ENCODE assay signal across 10 cellular contexts in the genomic region with DNA sequence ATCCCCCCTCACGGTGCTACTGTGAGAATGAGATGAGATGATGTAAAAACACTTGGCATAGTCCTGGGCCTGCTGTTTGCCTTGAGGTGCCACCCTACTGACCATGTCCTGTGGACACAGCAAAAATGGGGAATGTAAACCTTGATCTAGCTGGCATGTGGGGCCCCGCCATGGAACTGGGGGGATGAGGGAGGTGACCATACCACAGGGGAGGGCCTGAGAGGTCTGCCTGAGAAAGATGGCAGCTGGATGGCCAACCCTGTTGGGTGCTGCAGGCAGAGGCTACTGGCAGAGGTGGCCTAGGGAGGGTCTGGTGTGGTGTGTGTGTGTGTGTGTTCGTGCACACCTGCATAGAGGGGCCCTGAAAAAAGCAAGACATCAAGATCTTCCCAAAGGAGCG. TPM values are rescaled to one million over a fixed set of nuclear protein-coding genes. Genes with fewer than 3 reads are reported as not detected.
A peak's percentile ranks its signal among the peaks of the same experiment; 100 is the strongest.
DNase-seq lines count a peak whose midpoint lies in the region; ATAC-seq and TF ChIP-seq lines count a peak whose summit lies in the region.
"Had no signal": no experiment of that assay in that cellular context is flagged by ENCODE, and none has a peak within 500 bp of the region (broad histone marks: within the 10 kb centered on the region; RNA-seq: fewer than 3 reads in every experiment).

No MANE protein-coding gene starts in this region.

- peak overlapping the region; percentile 99; the same call in 1 of the 2 replicates for H2AFZ ChIP-seq in GM23338
- H2AFZ ChIP-seq in OCI-LY7 (ENCODE audit: low read length): no peak overlapping the region

- peaks cover 27% of the 10 kb centered on the region for H3K27me3 Mint-ChIP-seq in GM23338 (ENCODE audit: insufficient read depth, low read depth, poor library complexity)
- H3K27me3 Mint-ChIP-seq in activated T-helper 17 cell treated with anti-CD3 and anti-CD28 coated beads, Interleukin-2, amount 50 U/mL, for 72 hours: peaks cover 52% of the 10 kb centered on the region
- no peaks in the 10 kb centered on the region for H3K27me3 Mint-ChIP-seq in memory B cell

- POLR2A ChIA-PET in OCI-LY7 (lab: Charles Lee): no interaction called here

- TF ChIP-seq POLR2A in stomach (IDR thresholded peaks at IDR 0.05): no peak

- intact Hi-C loops in stomach (cut with DNase I; ENCODE audit: low total_unique reads) (no loop called here), dorsolateral prefrontal cortex (cut with DNase I) (no loop called here), OCI-LY7 (cut with micrococcal nuclease; ENCODE audit: unreplicated experiment) (no loop called here)

- H3K27ac ChIP-seq in GM23338 (ENCODE audit: low read depth) (no peak overlapping the region), stomach (peak overlapping the region in 4 of 5 donors; percentile 82 to 90 (median 86)), dorsolateral prefrontal cortex (peak overlapping the region in 5 of 59 donors; percentile 80 to 88 (median 82)), OCI-LY7 (ENCODE audit: low read depth, low read length, poor library complexity, severe bottlenecking) (no peak overlapping the region)
- H3K27ac ChIP-seq: cardiac muscle cell had no signal

- H3K4me2 ChIP-seq in GM23338: peak overlapping the region; percentile 98
- no peak overlapping the region for H3K4me2 ChIP-seq in OCI-LY7 (ENCODE audit: low read length)

- H3K79me2 ChIP-seq in GM23338 (replicated peaks; ENCODE audit: insufficient read depth) (no peaks in the 10 kb centered on the region), OCI-LY7 (ENCODE audit: insufficient read depth, low read depth, low read length) (no peaks in the 10 kb centered on the region)

- H3K4me3 ChIP-seq in GM23338 (peak overlapping the region; percentile 89), stomach (peak overlapping the region; percentile 55 to 63 (median 60)), dorsolateral prefrontal cortex (peak overlapping the region in 20 of 59 donors; percentile 42 to 66 (median 58)), OCI-LY7 (ENCODE audit: low read depth, low read length, poor library complexity, severe bottlenecking) (no peak overlapping the region)

- H3K9me3 Mint-ChIP-seq in GM23338: no peaks in the 10 kb centered on the region; the same call in 2 of the 3 replicates
- no peaks in the 10 kb centered on the region for H3K9me3 Mint-ChIP-seq in activated T-helper 17 cell treated with anti-CD3 and anti-CD28 coated beads, Interleukin-2, amount 50 U/mL, for 72 hours
- no peaks in the 10 kb centered on the region for H3K9me3 Mint-ChIP-seq in memory B cell

- H4K20me1 ChIP-seq in GM23338 (replicated peaks; ENCODE audit: insufficient read depth) (no peaks in the 10 kb centered on the region), OCI-LY7 (ENCODE audit: insufficient read depth, low read length) (no peaks in the 10 kb centered on the region)

- H3K4me3 Mint-ChIP-seq in GM23338: peak overlapping the region; percentile 83
- H3K4me3 Mint-ChIP-seq in activated T-helper 17 cell treated with anti-CD3 and anti-CD28 coated beads, Interleukin-2, amount 50 U/mL, for 72 hours: peak overlapping the region; percentile 71
- H3K4me3 Mint-ChIP-seq in memory B cell: peak overlapping the region; percentile 85

- H3K9me3 ChIP-seq in stomach (no peaks in the 10 kb centered on the region), OCI-LY7 (ENCODE audit: low read length) (no peaks in the 10 kb centered on the region)

- no peak for ATAC-seq in GM23338
- ATAC-seq in activated T-helper 17 cell treated with anti-CD3 and anti-CD28 coated beads, Interleukin-2, amount 50 U/mL, for 72 hours (replicated peaks): no peak
- no peak for ATAC-seq in memory B cell (ENCODE audit: low read depth)

- H3K36me3 ChIP-seq in GM23338 (ENCODE audit: insufficient read depth) (no peaks in the 10 kb centered on the region), stomach (no peaks in the 10 kb centered on the region), OCI-LY7 (ENCODE audit: insufficient read depth, low read length) (no peaks in the 10 kb centered on the region)
- H3K36me3 ChIP-seq: cardiac muscle cell had no signal

- H3K36me3 Mint-ChIP-seq in GM23338 (ENCODE audit: low read depth): no peaks in the 10 kb centered on the region; the same call in 2 of the 3 replicates
- peaks cover 7% of the 10 kb centered on the region for H3K36me3 Mint-ChIP-seq in activated T-helper 17 cell treated with anti-CD3 and anti-CD28 coated beads, Interleukin-2, amount 50 U/mL, for 72 hours (ENCODE audit: low read depth)
- no peaks in the 10 kb centered on the region for H3K36me3 Mint-ChIP-seq in memory B cell

- peaks cover 13% of the 10 kb centered on the region for H3F3A ChIP-seq in GM23338 (replicated peaks; ENCODE audit: low read depth)

- CTCF ChIA-PET in OCI-LY7 (lab: Charles Lee; ENCODE audit: unreplicated experiment): no interaction called here

- H3K27ac Mint-ChIP-seq in GM23338 (no peak overlapping the region), memory B cell (peak overlapping the region; percentile 87)
- no peak overlapping the region for H3K27ac Mint-ChIP-seq in activated T-helper 17 cell treated with anti-CD3 and anti-CD28 coated beads, Interleukin-2, amount 50 U/mL, for 72 hours

- TF ChIP-seq EP300 in stomach (IDR thresholded peaks at IDR 0.05): no peak

- H3K4me1 ChIP-seq in GM23338 (ENCODE audit: insufficient read depth): peaks cover 17% of the 10 kb centered on the region
- peaks cover 10 to 55% (median 39%) of the 10 kb centered on the region in 4 donors for H3K4me1 ChIP-seq in stomach
- no peaks in the 10 kb centered on the region for H3K4me1 ChIP-seq in OCI-LY7 (ENCODE audit: insufficient read depth, low read length, poor library complexity, severe bottlenecking)

- DNase-seq in GM23338 (ENCODE audit: low spot score) (no peak), memory B cell (ENCODE audit: low spot score in 2 of 2) (no peak), stomach (no peak), NCI-H1930 (lab: John Stamatoyannopoulos, UW) (no peak), dorsolateral prefrontal cortex (no peak), OCI-LY7 (ENCODE audit: low spot score) (no peak)
- DNase-seq: stimulated activated CD8-positive, alpha-beta memory T cell treated with anti-CD3 and anti-CD28 coated beads, Interleukin-4, amount 100 ng/mL, for 48 hours had no signal

- BruUV-seq in OCI-LY7 (replicated peaks; lab: Mats Ljungman, UMichigan): no TSS peak

- 69 to 81% (median 70%) methylated on average over 4 of the region's 4 CpGs for WGBS in stomach, 5 donors

- H3K27me3 ChIP-seq in GM23338 (ENCODE audit: insufficient read depth) (peaks cover 33% of the 10 kb centered on the region), stomach (peaks cover 0 to 14% (median 13%) of the 10 kb centered on the region in 3 donors), dorsolateral prefrontal cortex (no peaks in the 10 kb centered on the region)

- TF ChIP-seq CTCF in GM23338 (conservative IDR thresholded peaks at IDR 0.05; ENCODE audit: low read depth in 2 of 2) (no peak), stomach (IDR thresholded peaks at IDR 0.05) (no peak), dorsolateral prefrontal cortex (IDR thresholded peaks at IDR 0.05 in 54 of 56, conservative IDR thresholded peaks at IDR 0.05 in 2 of 56; ENCODE audit: low read depth in 1 of 56, partially characterized antibody in 56 of 56) (no peak), OCI-LY7 (conservative IDR thresholded peaks at IDR 0.05; ENCODE audit: low read length) (no peak)

- H3K4me1 Mint-ChIP-seq in GM23338: peaks cover 32% of the 10 kb centered on the region
- peaks cover 22% of the 10 kb centered on the region for H3K4me1 Mint-ChIP-seq in activated T-helper 17 cell treated with anti-CD3 and anti-CD28 coated beads, Interleukin-2, amount 50 U/mL, for 72 hours
- H3K4me1 Mint-ChIP-seq in memory B cell: peaks cover 41% of the 10 kb centered on the region

- H3K9me2 ChIP-seq in GM23338 (ENCODE audit: insufficient read depth) (0 out of 2 replicates have a peak, but pooled peaks cover 3% of the 10 kb centered on the region), OCI-LY7 (ENCODE audit: insufficient read depth, low read length) (no peaks in the 10 kb centered on the region)

TF ChIP-seq in GM23338, 12 proteins besides CTCF, POLR2A, EP300 and RAD21:
- TF ChIP-seq ZNF331 (CRISPR knock-in tag; IDR thresholded peaks at IDR 0.05; ENCODE audit: low read depth) (no peak), ZNF114 (CRISPR knock-in tag; IDR thresholded peaks at IDR 0.05) (no peak), JUNB (IDR thresholded peaks at IDR 0.05; ENCODE audit: unreplicated experiment) (no peak), NANOG (IDR thresholded peaks at IDR 0.05; ENCODE audit: borderline replicate concordance) (no peak), EZH2 (IDR thresholded peaks at IDR 0.05; ENCODE audit: low read depth, unreplicated experiment) (no peak)
- TF ChIP-seq, protein P1, sequence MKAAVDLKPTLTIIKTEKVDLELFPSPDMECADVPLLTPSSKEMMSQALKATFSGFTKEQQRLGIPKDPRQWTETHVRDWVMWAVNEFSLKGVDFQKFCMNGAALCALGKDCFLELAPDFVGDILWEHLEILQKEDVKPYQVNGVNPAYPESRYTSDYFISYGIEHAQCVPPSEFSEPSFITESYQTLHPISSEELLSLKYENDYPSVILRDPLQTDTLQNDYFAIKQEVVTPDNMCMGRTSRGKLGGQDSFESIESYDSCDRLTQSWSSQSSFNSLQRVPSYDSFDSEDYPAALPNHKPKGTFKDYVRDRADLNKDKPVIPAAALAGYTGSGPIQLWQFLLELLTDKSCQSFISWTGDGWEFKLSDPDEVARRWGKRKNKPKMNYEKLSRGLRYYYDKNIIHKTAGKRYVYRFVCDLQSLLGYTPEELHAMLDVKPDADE (IDR thresholded peaks at IDR 0.05): no peak

RNA-seq across cellular contexts. Expression of gene HAAO, which starts 0.8 kb away (rescaled TPM):
- total RNA-seq in GM23338 (2014; rRNA removed; shearing (Covaris generic)): 0.97 and 2.6 TPM in 2 replicates
- polyA plus RNA-seq in GM23338 (2016; fragmentation: Nextera tagmentation; extraction: Ambion mirVana) (2.4 and 3.2 TPM in 2 replicates), stomach (10 to 100 TPM in 2 of 3 donors, 1 to 10 TPM in 1; 4.0 to 23.5 (median 22.8) TPM)
- under 1 TPM; 0.98 to 0.99 TPM for total RNA-seq in activated T-helper 17 cell treated with anti-CD3 and anti-CD28 coated beads, Interleukin-2, amount 50 U/mL, for 72 hours
- total RNA-seq in stomach (10 to 100 TPM in 1 of 5 donors, 1 to 10 TPM in 1, under 1 TPM in 1, not detected in 2; 0.89 to 18.5 (median 6.8) TPM), dorsolateral prefrontal cortex (1 to 10 TPM in 116 of 120 experiments, under 1 TPM in 4; 0.65 to 6.9 (median 2.5) TPM), OCI-LY7 (2022) (not detected in 2 replicates)
- total RNA-seq in OCI-LY7 (2014; rRNA removed; shearing (Covaris generic)): not detected in 2 replicates
- total RNA-seq: G401 had no signal

RNA-seq across cellular contexts. Expression of gene OXER1, which starts 27.7 kb away (rescaled TPM):
- 0.31 and 0.69 TPM in 2 replicates for total RNA-seq in GM23338 (2014; rRNA removed; shearing (Covaris generic))
- polyA plus RNA-seq in GM23338 (2016; fragmentation: Nextera tagmentation; extraction: Ambion mirVana) (1.2 and 1.5 TPM in 2 replicates), stomach (1 to 10 TPM in 2 of 3 donors, under 1 TPM in 1; 0.46 to 2.0 (median 1.8) TPM)
- total RNA-seq in activated T-helper 17 cell treated with anti-CD3 and anti-CD28 coated beads, Interleukin-2, amount 50 U/mL, for 72 hours: under 1 TPM; 0.13 TPM
- total RNA-seq in stomach (1 to 10 TPM in 3 of 5 donors, not detected in 2; 1.2 to 7.8 (median 1.3) TPM), dorsolateral prefrontal cortex (1 to 10 TPM in 14 of 120 experiments, under 1 TPM in 81, not detected in 25; 0.21 to 1.7 (median 0.58) TPM), OCI-LY7 (2022) (not detected in 2 replicates)
- total RNA-seq in OCI-LY7 (2014; rRNA removed; shearing (Covaris generic)): not detected in 2 replicates
- total RNA-seq: G401 had no signal

Comparison
In these comparisons a context has a peak if more than half of its experiments do, and no peak if none do; other contexts are left out.
1. H3K27ac ChIP-seq: peak in stomach (4 of 5); none in GM23338 (single experiment) and OCI-LY7 (single experiment).
2. Peak in every context shown above with its lines, with median percentiles within 50 percentile points of each other: H3K4me3 Mint-ChIP-seq.